ENCODE assay signal across 8 cellular contexts in the genomic region with DNA sequence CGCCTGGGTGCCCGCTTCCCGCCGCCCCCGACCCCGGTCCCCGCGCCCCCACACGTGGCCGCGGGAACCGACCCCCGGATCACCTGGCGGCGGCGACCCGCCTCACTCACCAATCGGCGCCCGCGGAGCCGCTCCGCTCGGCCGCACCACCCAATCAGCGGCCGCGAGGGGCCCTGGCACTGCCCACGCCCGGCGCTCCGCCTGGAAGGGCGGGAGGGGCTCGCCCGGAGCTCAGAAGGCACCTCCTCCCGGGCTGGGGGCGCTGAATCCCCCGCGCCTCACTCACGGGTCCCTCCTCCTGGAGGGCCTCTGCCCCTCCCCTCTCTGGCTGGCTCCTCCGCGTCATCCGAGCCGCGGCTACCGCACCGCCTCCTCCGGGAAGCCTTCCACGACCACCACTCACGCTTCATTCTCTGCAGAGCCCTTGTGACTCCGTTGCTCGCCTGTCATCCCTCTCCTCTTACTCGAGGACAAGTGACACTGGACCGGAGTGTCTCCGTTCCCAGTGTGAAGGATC. TPM values are rescaled to one million over a fixed set of nuclear protein-coding genes. Genes with fewer than 3 reads are reported as not detected.
DNase-seq lines count a peak whose midpoint lies in the region; ATAC-seq, FAIRE-seq and TF ChIP-seq lines count a peak whose summit lies in the region.
"Had no signal": no experiment of that assay in that cellular context is flagged by ENCODE, and none has a peak within 500 bp of the region (broad histone marks: within the 10 kb centered on the region; RNA-seq: fewer than 3 reads in every experiment).

No MANE protein-coding gene starts in this region.

- intact Hi-C loops in tibial artery (cut with DNase I; ENCODE audit: low total_unique reads), result loop anchor here (2.0 kb wide), 1 partner anchor 35 kb away; no protein-coding TSS in a partner anchor

- H3K27ac ChIP-seq in tibial artery, result peak overlapping the region; percentile 60 to 63

- no peak for TF ChIP-seq CTCF in tibial artery (IDR thresholded peaks at IDR 0.05)

- peak; percentile 63 for ATAC-seq in GM18867 (IDR thresholded peaks at IDR 0.05; ENCODE audit: unreplicated experiment)
- peak; percentile 54 for ATAC-seq in HG03460 (IDR thresholded peaks at IDR 0.05; ENCODE audit: unreplicated experiment)

- no peaks in the 10 kb centered on the region for H3K36me3 ChIP-seq in neuron (ENCODE audit: insufficient read depth, low read length)
- peaks cover 0 to 5% (median 5%) of the 10 kb centered on the region in 3 donors for H3K36me3 ChIP-seq in tibial artery

- peak overlapping the region; percentile 6 for H2AFZ ChIP-seq in neuron (ENCODE audit: low read depth, low read length)

- H3K4me1 ChIP-seq in neuron (ENCODE audit: insufficient read depth, low read length) (peaks cover 26% of the 10 kb centered on the region), tibial artery (peaks cover 0 to 39% (median 22%) of the 10 kb centered on the region in 4 donors)

- FAIRE-seq in frontal cortex (lab: Jason Lieb, UNC), result no peak

- H3K9me3 ChIP-seq in neuron (ENCODE audit: low read length), result no peaks in the 10 kb centered on the region
- H3K9me3 ChIP-seq in tibial artery, result no peaks in the 10 kb centered on the region

- DNase-seq in OCI-M2 (lab: John Stamatoyannopoulos, UW; ENCODE audit: unreplicated experiment) (peak; percentile 9), activated gamma-delta T cell treated with Interleukin-2 at 50 U/mL for 16 hours (peak; percentile 41), frontal cortex (ENCODE audit: low spot score in 2 of 2) (peak; percentile 75 to 81), tibial artery (no peak)

- H3K27me3 ChIP-seq in neuron (ENCODE audit: insufficient read depth, low read length) (no peaks in the 10 kb centered on the region), tibial artery (peaks cover 0 to 46% of the 10 kb centered on the region in 2 donors)

- H3K4me3 ChIP-seq in neuron (ENCODE audit: low read length) (peak overlapping the region; percentile 47), tibial artery (peak overlapping the region; percentile 53 to 58)

RNA-seq across cellular contexts. Expression of a gene that starts 0.4 kb away (rescaled TPM):
- total RNA-seq in frontal cortex, result 1.6 TPM
- total RNA-seq: subcutaneous adipose tissue had no signal

RNA-seq across cellular contexts. Expression of a gene that starts 14.3 kb away (rescaled TPM):
- 10.2 TPM for total RNA-seq in frontal cortex

RNA-seq across cellular contexts. Expression of a gene that starts 55.0 kb away (rescaled TPM):
- total RNA-seq in frontal cortex, result 423 TPM

Comparison
In these comparisons a context has a peak if more than half of its experiments do, and no peak if none do; other contexts are left out.
1. DNase-seq: peak in OCI-M2 (single experiment), activated gamma-delta T cell treated with Interleukin-2 at 50 U/mL for 16 hours (single experiment) and frontal cortex (2 of 2); none in tibial artery (0 of 2).